ENCODE assay signal across 39 cellular contexts in the genomic region with DNA sequence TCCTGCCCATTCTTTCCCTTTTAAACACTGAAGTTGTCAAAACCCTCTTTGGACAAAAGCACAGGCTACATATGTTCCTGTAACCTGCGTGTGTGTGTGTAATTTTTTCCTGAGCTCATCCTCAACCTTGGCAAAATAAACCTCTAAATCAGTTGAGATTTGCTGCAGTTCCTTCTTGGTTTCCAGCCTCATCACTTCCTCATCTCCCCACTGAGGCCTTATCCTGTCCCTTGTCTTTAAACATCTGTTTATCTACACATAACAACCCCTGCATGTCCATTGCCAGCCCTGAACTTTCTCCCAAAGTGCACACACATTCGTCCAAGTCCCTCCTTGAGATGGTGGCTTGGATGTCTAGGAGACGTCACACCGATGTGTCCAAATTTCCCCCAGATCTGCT. TPM values are rescaled to one million over a fixed set of nuclear protein-coding genes. Genes with fewer than 3 reads are reported as not detected.
"Had no signal": no experiment of that assay in that cellular context is flagged by ENCODE, and none has a peak within 500 bp of the region (broad histone marks: within the 10 kb centered on the region; RNA-seq: fewer than 3 reads in every experiment).

No MANE protein-coding gene starts in this region.

- FAIRE-seq: kidney had no signal

- H3K27me3 ChIP-seq: gastroesophageal sphincter, neutrophil, ovary, right lobe of liver, thyroid gland, upper lobe of left lung, vagina had no signal

- H3K4me3 ChIP-seq: gastroesophageal sphincter, ovary, right lobe of liver, thyroid gland, upper lobe of left lung, vagina had no signal

- H3K4me3 Mint-ChIP-seq: activated B cell treated with CpG ODN at 0.5 μM for 24 hours; activated CD8-positive, alpha-beta T cell treated with anti-CD3 and anti-CD28 coated beads for 36 hours; activated naive CD8-positive, alpha-beta T cell treated with anti-CD3 and anti-CD28 coated beads, Interleukin-2, amount 50 U/mL, for 24 hours; activated T-cell treated with anti-CD3 and anti-CD28 coated beads, Interleukin-2, amount 50 U/mL, for 4 hours; activated T-helper 17 cell treated with anti-CD3 and anti-CD28 coated beads, Interleukin-2, amount 50 U/mL, for 72 hours; central memory CD8-positive, alpha-beta T cell; nephron; stimulated activated effector memory CD8-positive, alpha-beta T cell treated with anti-CD3 and anti-CD28 coated beads, Interleukin-12 subunit alpha, Interleukin-12 subunit beta, amount 100 ng/mL, for 72 hours; stimulated activated naive CD8-positive, alpha-beta T cell treated with anti-CD3 and anti-CD28 coated beads, Interleukin-15, amount 100 ng/mL, for 72 hours had no signal

- H3K9me3 ChIP-seq: gastroesophageal sphincter, neutrophil, ovary, right lobe of liver, thyroid gland, upper lobe of left lung, vagina had no signal

- H3K27ac ChIP-seq: gastroesophageal sphincter, neutrophil, ovary, right lobe of liver, thyroid gland, upper lobe of left lung, vagina had no signal

- H3K27ac Mint-ChIP-seq: activated B cell treated with CpG ODN at 0.5 μM for 24 hours; activated CD8-positive, alpha-beta T cell treated with anti-CD3 and anti-CD28 coated beads for 36 hours; activated naive CD8-positive, alpha-beta T cell treated with anti-CD3 and anti-CD28 coated beads, Interleukin-2, amount 50 U/mL, for 24 hours; activated T-helper 17 cell treated with anti-CD3 and anti-CD28 coated beads, Interleukin-2, amount 50 U/mL, for 72 hours; nephron; progenitor cell of endocrine pancreas; stimulated activated effector memory CD8-positive, alpha-beta T cell treated with anti-CD3 and anti-CD28 coated beads, Interleukin-12 subunit alpha, Interleukin-12 subunit beta, amount 100 ng/mL, for 72 hours had no signal

- H3K36me3 Mint-ChIP-seq: stimulated activated effector memory CD8-positive, alpha-beta T cell treated with anti-CD3 and anti-CD28 coated beads, Interleukin-12 subunit alpha, Interleukin-12 subunit beta, amount 100 ng/mL, for 72 hours had no signal

- H3K4me1 ChIP-seq: gastroesophageal sphincter, thyroid gland, vagina had no signal

- H3K4me1 Mint-ChIP-seq: activated naive CD8-positive, alpha-beta T cell treated with anti-CD3 and anti-CD28 coated beads, Interleukin-2, amount 50 U/mL, for 24 hours; central memory CD8-positive, alpha-beta T cell; stimulated activated effector memory CD8-positive, alpha-beta T cell treated with anti-CD3 and anti-CD28 coated beads, Interleukin-12 subunit alpha, Interleukin-12 subunit beta, amount 100 ng/mL, for 72 hours; stimulated activated naive CD8-positive, alpha-beta T cell treated with anti-CD3 and anti-CD28 coated beads, Interleukin-15, amount 100 ng/mL, for 72 hours had no signal

- ATAC-seq: activated CD8-positive, alpha-beta T cell treated with anti-CD3 and anti-CD28 coated beads for 36 hours; activated naive CD8-positive, alpha-beta T cell treated with anti-CD3 and anti-CD28 coated beads, Interleukin-2, amount 50 U/mL, for 24 hours; activated T-cell treated with anti-CD3 and anti-CD28 coated beads, Interleukin-2, amount 50 U/mL, for 4 hours; activated T-helper 17 cell treated with anti-CD3 and anti-CD28 coated beads, Interleukin-2, amount 50 U/mL, for 72 hours; gastroesophageal sphincter; left colon; stimulated activated effector memory CD8-positive, alpha-beta T cell treated with anti-CD3 and anti-CD28 coated beads, Interleukin-12 subunit alpha, Interleukin-12 subunit beta, amount 100 ng/mL, for 72 hours; stimulated activated naive CD8-positive, alpha-beta T cell treated with anti-CD3 and anti-CD28 coated beads, Interleukin-15, amount 100 ng/mL, for 72 hours had no signal

- H3K9me3 Mint-ChIP-seq: activated B cell treated with CpG ODN at 0.5 μM for 24 hours; activated CD8-positive, alpha-beta T cell treated with anti-CD3 and anti-CD28 coated beads for 36 hours; activated naive CD8-positive, alpha-beta T cell treated with anti-CD3 and anti-CD28 coated beads, Interleukin-2, amount 50 U/mL, for 24 hours; activated T-cell treated with anti-CD3 and anti-CD28 coated beads, Interleukin-2, amount 50 U/mL, for 4 hours; activated T-helper 17 cell treated with anti-CD3 and anti-CD28 coated beads, Interleukin-2, amount 50 U/mL, for 72 hours; central memory CD8-positive, alpha-beta T cell; nephron; stimulated activated effector memory CD8-positive, alpha-beta T cell treated with anti-CD3 and anti-CD28 coated beads, Interleukin-12 subunit alpha, Interleukin-12 subunit beta, amount 100 ng/mL, for 72 hours; stimulated activated naive CD8-positive, alpha-beta T cell treated with anti-CD3 and anti-CD28 coated beads, Interleukin-15, amount 100 ng/mL, for 72 hours had no signal

- DNase-seq: activated B cell treated with CpG ODN at 0.5 μM for 24 hours; activated CD4-positive, alpha-beta T cell treated with anti-CD3 and anti-CD28 coated beads, Interleukin-2, amount 50 U/mL, for 1 hour; activated CD8-positive, alpha-beta T cell treated with anti-CD3 and anti-CD28 coated beads for 36 hours; activated gamma-delta T cell treated with Interleukin-2 at 50 U/mL for 16 hours; activated naive CD4-positive, alpha-beta T cell treated with anti-CD3 and anti-CD28 coated beads, Interleukin-2, amount 50 U/mL, for 16 hours; activated naive CD8-positive, alpha-beta T cell treated with anti-CD3 and anti-CD28 coated beads, Interleukin-2, amount 50 U/mL, for 24 hours; activated T-cell treated with anti-CD3 and anti-CD28 coated beads, Interleukin-2, amount 50 U/mL, for 4 hours; effector memory CD4-positive, alpha-beta T cell; hippocampal formation; kidney; left colon; mammary epithelial cell; ovary; right lobe of liver; stimulated activated CD4-positive, alpha-beta T cell treated with anti-CD3 and anti-CD28 coated beads, Interleukin-12 subunit alpha, Interleukin-12 subunit beta, amount 100 ng/mL, for 4 hours; stimulated activated CD4-positive, alpha-beta T cell treated with anti-CD3 and anti-CD28 coated beads, Interleukin-4, amount 100 ng/mL, for 1 hour; stimulated activated naive CD8-positive, alpha-beta T cell treated with anti-CD3 and anti-CD28 coated beads, Interleukin-15, amount 100 ng/mL, for 72 hours; substantia nigra; T-helper 1 cell; thyroid gland; upper lobe of left lung had no signal

- H3K36me3 ChIP-seq: gastroesophageal sphincter, neutrophil, ovary, right lobe of liver, thyroid gland, upper lobe of left lung, vagina had no signal

RNA-seq across cellular contexts. Expression of a gene that starts 35.5 kb away (rescaled TPM):
- total RNA-seq: activated B cell treated with CpG ODN at 0.5 μM for 24 hours; activated CD8-positive, alpha-beta T cell treated with anti-CD3 and anti-CD28 coated beads for 36 hours; activated T-cell treated with anti-CD3 and anti-CD28 coated beads, Interleukin-2, amount 50 U/mL, for 4 hours; activated T-helper 17 cell treated with anti-CD3 and anti-CD28 coated beads, Interleukin-2, amount 50 U/mL, for 72 hours; bronchial epithelial cell; dermis microvascular lymphatic vessel endothelial cell; endothelial cell of umbilical vein; fibroblast of lung; fibroblast of villous mesenchyme; gastroesophageal sphincter; kidney; left colon; liver; mammary epithelial cell; mucosa of gallbladder; ovary; progenitor cell of endocrine pancreas; renal cortical epithelial cell; right lobe of liver; skeletal muscle tissue; thyroid gland; upper lobe of left lung; vagina had no signal
- polyA plus RNA-seq: endothelial cell of umbilical vein, esophagus, fibroblast of lung, liver, mammary epithelial cell, ovary had no signal
